Comparison of ENCODE assay signal across 25 cellular contexts in the genomic region with DNA sequence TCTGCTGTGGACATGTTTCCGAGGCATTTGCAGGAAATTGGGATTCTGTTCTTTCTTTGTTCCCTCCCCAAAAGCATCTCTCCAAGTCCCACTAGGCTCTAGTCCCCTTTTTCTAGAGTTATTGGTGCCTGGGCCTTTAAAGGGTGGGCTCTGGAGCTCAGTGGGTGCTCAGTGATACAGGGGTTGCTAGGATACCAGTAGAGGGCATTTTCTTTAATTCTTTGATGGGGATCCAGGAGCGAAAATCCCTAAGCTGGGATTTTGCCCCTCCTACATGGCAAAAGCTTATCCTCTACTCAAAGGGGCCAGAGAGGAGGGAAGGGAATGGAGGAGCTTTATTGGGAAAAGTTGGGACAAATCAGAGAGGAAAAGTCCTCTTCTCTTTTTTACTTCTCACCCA. TPM values are rescaled to one million over a fixed set of nuclear protein-coding genes. Genes with fewer than 3 reads are reported as not detected.
DNase-seq lines count a peak whose midpoint lies in the region; ATAC-seq, FAIRE-seq and TF ChIP-seq lines count a peak whose summit lies in the region.
"Had no signal": no experiment of that assay in that cellular context is flagged by ENCODE, and none has a peak within 500 bp of the region (broad histone marks: within the 10 kb centered on the region; RNA-seq: fewer than 3 reads in every experiment).

No MANE protein-coding gene starts in this region.

- no peak overlapping the region for H4K8ac ChIP-seq in mesendoderm (ENCODE audit: low read depth, low read length)

- TF ChIP-seq EP300 in HepG2 (IDR thresholded peaks at IDR 0.05; ENCODE audit: low read depth in 2 of 2, low read length in 2 of 2) (no peak), HepG2 (CRISPR knock-in tag; IDR thresholded peaks at IDR 0.05; ENCODE audit: borderline replicate concordance) (no peak), gastroesophageal sphincter (IDR thresholded peaks at IDR 0.05) (no peak)

- H2BK120ac ChIP-seq in mesendoderm (ENCODE audit: low read depth, low read length) = no peak overlapping the region

- no peak for FAIRE-seq in HepG2 (lab: Jason Lieb, UNC)
- FAIRE-seq: H54, kidney, RCC 7860 had no signal

- in situ Hi-C loops in HepG2 (cut with HindIII; ENCODE audit: extremely low pct_ligation_motif_present, low pct_unique_long_range_greater_than_20kb) = no loop called here

- BruUV-seq in MCF 10A (replicated peaks; lab: Mats Ljungman, UMichigan) (no TSS peak), HepG2 (replicated peaks; lab: Mats Ljungman, UMichigan) (no TSS peak)

- TF ChIP-seq POLR2A in breast epithelium (IDR thresholded peaks at IDR 0.05) = no peak
- no peak for TF ChIP-seq POLR2A in uterus (IDR thresholded peaks at IDR 0.05)
- TF ChIP-seq POLR2A in HepG2 (IDR thresholded peaks at IDR 0.05; ENCODE audit: insufficient read depth in 1 of 2, low read depth in 2 of 2, low read length in 2 of 2) = no peak
- TF ChIP-seq POLR2A in gastroesophageal sphincter (IDR thresholded peaks at IDR 0.05) = no peak

- H3K4me2 ChIP-seq in mesendoderm (ENCODE audit: low read length) (no peak overlapping the region), HepG2 (ENCODE audit: low read depth, low read length) (no peak overlapping the region)
- H3K4me2 ChIP-seq: BLaER1, smooth muscle cell had no signal

- no peak for TF ChIP-seq RAD21 in HepG2 (CRISPR knock-in tag; IDR thresholded peaks at IDR 0.05)

- no peak for TF ChIP-seq CTCF in breast epithelium (IDR thresholded peaks at IDR 0.05)
- TF ChIP-seq CTCF in MCF 10A (IDR thresholded peaks at IDR 0.05; ENCODE audit: unreplicated experiment) = no peak
- TF ChIP-seq CTCF in brain (conservative IDR thresholded peaks at IDR 0.05) = no peak
- TF ChIP-seq CTCF in uterus (IDR thresholded peaks at IDR 0.05) = no peak
- no peak for TF ChIP-seq CTCF in HepG2 (CRISPR knock-in tag; IDR thresholded peaks at IDR 0.05)
- no peak for TF ChIP-seq CTCF in gastroesophageal sphincter (IDR thresholded peaks at IDR 0.05)

- no peak overlapping the region for H3K23ac ChIP-seq in mesendoderm (ENCODE audit: low read length)

- H3K36me3 Mint-ChIP-seq in MCF 10A (ENCODE audit: insufficient read depth, unreplicated experiment) (no peaks in the 10 kb centered on the region), brain (no peaks in the 10 kb centered on the region)

- DNase-seq in breast epithelium (ENCODE audit: low spot score in 2 of 2) (no peak), MCF 10A (ENCODE audit: unreplicated experiment) (no peak), mesendoderm (peak; percentile 40), uterus (no peak), HepG2 (ENCODE audit: low spot score) (no peak), mesenteric fat pad (ENCODE audit: low spot score) (no peak)
- DNase-seq: ACHN; activated CD4-positive, CD25-positive, alpha-beta regulatory T cell treated with anti-CD3 and anti-CD28 coated beads, Interleukin-2, amount 50 U/mL, for 72 hours; activated CD8-positive, alpha-beta T cell treated with anti-CD3 and anti-CD28 coated beads for 36 hours; activated effector memory CD4-positive, alpha-beta T cell treated with anti-CD3 and anti-CD28 coated beads, Interleukin-2, amount 50 U/mL, for 16 hours; brain microvascular endothelial cell; Caco-2; Karpas-422; kidney; lower lobe of right lung; NCI-H1930; NCI-H446; stimulated activated CD4-positive, alpha-beta T cell treated with anti-CD3 and anti-CD28 coated beads, Interleukin-2, amount 100 ng/mL, for 24 hours; T-helper 1 cell had no signal

- H3K27ac ChIP-seq in breast epithelium = peak overlapping the region; percentile 15 to 36
- no peak overlapping the region for H3K27ac ChIP-seq in mesendoderm (ENCODE audit: low read depth, low read length)
- peak overlapping the region; percentile 5 to 50 for H3K27ac ChIP-seq in uterus
- no peak overlapping the region for H3K27ac ChIP-seq in HepG2 (ENCODE audit: extremely low read length, insufficient read depth, low read length)
- H3K27ac ChIP-seq in gastroesophageal sphincter = no peak overlapping the region
- H3K27ac ChIP-seq: BLaER1, brain microvascular endothelial cell, lower lobe of right lung had no signal

- no peak overlapping the region for H3K4ac ChIP-seq in mesendoderm (ENCODE audit: low read depth, low read length)

- no peak overlapping the region for H3K56ac ChIP-seq in mesendoderm (ENCODE audit: low read length)

- H2BK15ac ChIP-seq in mesendoderm (replicated peaks; ENCODE audit: low read depth) = no peak overlapping the region

- H3K27me3 ChIP-seq in breast epithelium (peaks cover 0 to 32% of the 10 kb centered on the region in 2 donors), mesendoderm (ENCODE audit: insufficient read depth, low read length, poor library complexity) (no peaks in the 10 kb centered on the region), uterus (no peaks in the 10 kb centered on the region), HepG2 (ENCODE audit: control insufficient read depth in 1 of 2, insufficient read depth in 2 of 2, low read length in 2 of 2) (no peaks in the 10 kb centered on the region), gastroesophageal sphincter (no peaks in the 10 kb centered on the region)
- H3K27me3 ChIP-seq: brain microvascular endothelial cell had no signal

- ATAC-seq in HepG2 = no peak
- no peak for ATAC-seq in gastroesophageal sphincter
- ATAC-seq: activated CD8-positive, alpha-beta T cell treated with anti-CD3 and anti-CD28 coated beads for 36 hours; lower lobe of right lung had no signal

- H3K4me1 Mint-ChIP-seq in MCF 10A (ENCODE audit: insufficient read depth, unreplicated experiment) (peaks cover 32% of the 10 kb centered on the region), brain (peaks cover 76% of the 10 kb centered on the region)

- no peaks in the 10 kb centered on the region for H4K20me1 ChIP-seq in HepG2 (ENCODE audit: insufficient read depth, low read length)

- POLR2A ChIA-PET in MCF 10A (lab: Yijun Ruan, JAX) = no interaction called here
- POLR2A ChIA-PET in HepG2 (lab: Yijun Ruan, JAX) = no interaction called here

- no peaks in the 10 kb centered on the region for H3K27me3 Mint-ChIP-seq in MCF 10A (ENCODE audit: insufficient read depth, unreplicated experiment)
- peaks cover 5% of the 10 kb centered on the region for H3K27me3 Mint-ChIP-seq in brain
- H3K27me3 Mint-ChIP-seq: activated CD8-positive, alpha-beta T cell treated with anti-CD3 and anti-CD28 coated beads for 36 hours had no signal

- H3K18ac ChIP-seq in mesendoderm (ENCODE audit: low read length) = no peak overlapping the region

- intact Hi-C loops in breast epithelium (cut with DNase I; ENCODE audit: low total_unique reads) (no loop called here), MCF 10A (cut with micrococcal nuclease) (no loop called here), uterus (cut with DNase I; ENCODE audit: low total_unique reads) (no loop called here), HepG2 (cut with micrococcal nuclease; ENCODE audit: unreplicated experiment) (no loop called here)

- peaks cover 6% of the 10 kb centered on the region for H3K79me2 ChIP-seq in mesendoderm (ENCODE audit: control insufficient read depth, insufficient read depth, low read length)
- H3K79me2 ChIP-seq in HepG2 (ENCODE audit: insufficient read depth, low read length) = no peaks in the 10 kb centered on the region

- CTCF ChIA-PET in MCF 10A (lab: Yijun Ruan, JAX) = interaction anchor here (0.7 to 1.5 kb wide), 2 partner anchors 11 to 44 kb away, joined by 5 read pairs; no protein-coding TSS in a partner anchor
- CTCF ChIA-PET in HepG2 (lab: Yijun Ruan, JAX; ENCODE audit: low intra/inter-chr PET ratio, low total read pairs) = no interaction called here

- no CpG with 5 or more reads among the region's 2 CpGs for WGBS in mesendoderm (ENCODE audit: extremely low coverage, insufficient coverage, low lambda C conversion rate)
- WGBS in HepG2 (ENCODE audit: low lambda C conversion rate) = 7% methylated on average over 1 of the region's 2 CpGs
- WGBS in gastroesophageal sphincter (ENCODE audit: low coverage in 1 of 2), 2 donors = 40% methylated on average over 1 of the region's 2 CpGs

- no peaks in the 10 kb centered on the region for H3K4me1 ChIP-seq in breast epithelium
- H3K4me1 ChIP-seq in mesendoderm (ENCODE audit: control insufficient read depth, low read depth, low read length) = no peaks in the 10 kb centered on the region
- H3K4me1 ChIP-seq in uterus = no peaks in the 10 kb centered on the region
- H3K4me1 ChIP-seq in HepG2 (ENCODE audit: insufficient read depth, low read length) = 0 out of 2 replicates have a peak, but pooled peaks cover 5% of the 10 kb centered on the region
- H3K4me1 ChIP-seq in gastroesophageal sphincter = peaks cover 0 to 56% (median 3%) of the 10 kb centered on the region in 3 donors
- H3K4me1 ChIP-seq: Caco-2 had no signal

- no peak overlapping the region for H4K5ac ChIP-seq in mesendoderm (ENCODE audit: low read length)

- H3K27ac Mint-ChIP-seq in MCF 10A (ENCODE audit: low read depth, unreplicated experiment) (no peak overlapping the region), brain (peak overlapping the region; percentile 98 to 99 (median 98))
- H3K27ac Mint-ChIP-seq: activated CD8-positive, alpha-beta T cell treated with anti-CD3 and anti-CD28 coated beads for 36 hours had no signal

- H2AK5ac ChIP-seq in mesendoderm (ENCODE audit: low read length) = no peak overlapping the region

- peaks cover 12% of the 10 kb centered on the region for H3K9me3 Mint-ChIP-seq in MCF 10A (ENCODE audit: unreplicated experiment)
- peaks cover 0 to 2% (median 0%) of the 10 kb centered on the region in 5 experiments for H3K9me3 Mint-ChIP-seq in brain
- H3K9me3 Mint-ChIP-seq: activated CD8-positive, alpha-beta T cell treated with anti-CD3 and anti-CD28 coated beads for 36 hours had no signal

- H2AFZ ChIP-seq in HepG2 (ENCODE audit: low read length) = no peak overlapping the region

- H3K36me3 ChIP-seq in breast epithelium (no peaks in the 10 kb centered on the region), mesendoderm (ENCODE audit: control insufficient read depth, insufficient read depth, low read length) (no peaks in the 10 kb centered on the region), uterus (no peaks in the 10 kb centered on the region), HepG2 (replicated peaks in 1 of 2; ENCODE audit: control insufficient read depth in 1 of 2, insufficient read depth in 2 of 2, low read length in 2 of 2) (no peaks in the 10 kb centered on the region), gastroesophageal sphincter (no peaks in the 10 kb centered on the region)
- H3K36me3 ChIP-seq: BLaER1, brain microvascular endothelial cell, lower lobe of right lung had no signal

- H3K9ac ChIP-seq in mesendoderm (ENCODE audit: low read length) (no peak overlapping the region), HepG2 (ENCODE audit: insufficient read depth, low read depth, low read length) (no peak overlapping the region)
- H3K9ac ChIP-seq: BLaER1 had no signal

- no peaks in the 10 kb centered on the region for H3K9me3 ChIP-seq in breast epithelium
- no peaks in the 10 kb centered on the region for H3K9me3 ChIP-seq in uterus
- no peaks in the 10 kb centered on the region for H3K9me3 ChIP-seq in HepG2 (ENCODE audit: low read length)
- no peaks in the 10 kb centered on the region for H3K9me3 ChIP-seq in gastroesophageal sphincter
- H3K9me3 ChIP-seq: BLaER1, Caco-2, lower lobe of right lung had no signal

- no peak overlapping the region for H3K4me3 ChIP-seq in breast epithelium
- no peak overlapping the region for H3K4me3 ChIP-seq in mesendoderm (ENCODE audit: low read length)
- H3K4me3 ChIP-seq in uterus = no peak overlapping the region
- H3K4me3 ChIP-seq in HepG2 (replicated peaks in 1 of 3; ENCODE audit: insufficient read depth in 1 of 3, low read depth in 2 of 3, low read length in 3 of 3) = no peak overlapping the region
- no peak overlapping the region for H3K4me3 ChIP-seq in gastroesophageal sphincter
- H3K4me3 ChIP-seq: BLaER1, lower lobe of right lung, smooth muscle cell had no signal

- H2BK5ac ChIP-seq in mesendoderm (ENCODE audit: low read length) = no peak overlapping the region

- no peak overlapping the region for H3K4me3 Mint-ChIP-seq in MCF 10A (ENCODE audit: unreplicated experiment)
- H3K4me3 Mint-ChIP-seq in brain = peak overlapping the region; percentile 91 to 99 (median 98)
- H3K4me3 Mint-ChIP-seq: activated CD8-positive, alpha-beta T cell treated with anti-CD3 and anti-CD28 coated beads for 36 hours had no signal

- H3K79me1 ChIP-seq in mesendoderm (ENCODE audit: low read length) = no peaks in the 10 kb centered on the region

RNA-seq across cellular contexts. Expression of gene ARHGEF9, which starts 34.2 kb away (rescaled TPM):
- total RNA-seq in breast epithelium (10 to 100 TPM in 2 of 3 donors, 1 to 10 TPM in 1; 9.3 to 28.0 (median 16.1) TPM), MCF 10A (2022) (26.8 and 33.6 TPM in 2 replicates), uterus (10 to 100 TPM; 16.2 to 34.9 (median 24.4) TPM), HepG2 (2016; rRNA removed; fragmentation: Illumina TruSeq; extraction: Trizol) (1.8 and 2.0 TPM in 2 replicates), mesenteric fat pad (14.8 TPM), gastroesophageal sphincter (10 to 100 TPM; 20.0 to 40.3 (median 31.4) TPM)
- polyA plus RNA-seq in brain (ENCODE audit: insufficient read depth, low read depth, low replicate concordance) (26.0 TPM), HepG2 (2011; rRNA removed) (0.67 and 0.91 TPM in 2 replicates)
- polyA plus RNA-seq in mesendoderm (2013, experiment 1 of 2) = 22.7 TPM
- polyA plus RNA-seq in mesendoderm (2013, experiment 2 of 2) = 23.4 TPM
- total RNA-seq in HepG2 (2016; cell fraction: cytosol; rRNA removed; fragmentation: Illumina TruSeq; extraction: Trizol; ENCODE audit: low read depth) = 1.5 and 1.8 TPM in 2 replicates
- total RNA-seq in HepG2 (2016; cell fraction: insoluble cytoplasmic fraction; rRNA removed; fragmentation: Illumina TruSeq; extraction: Trizol) = 0.88 and 1.8 TPM in 2 replicates
- total RNA-seq in HepG2 (2016; cell fraction: membrane; rRNA removed; fragmentation: Illumina TruSeq; extraction: Trizol) = 0.80 and 2.1 TPM in 2 replicates
- 1.3 and 2.9 TPM in 2 replicates for total RNA-seq in HepG2 (2016; cell fraction: nucleus; rRNA removed; fragmentation: Illumina TruSeq; extraction: Trizol)
- 0.36 and 0.63 TPM in 2 replicates for polyA plus RNA-seq in HepG2 (2011; cell fraction: cytosol; rRNA removed)
- 1.00 and 1.4 TPM in 2 replicates for polyA plus RNA-seq in HepG2 (2011; cell fraction: nucleus; rRNA removed)
- polyA plus RNA-seq in HepG2 (2012) = 0.51 and 1.3 TPM in 2 replicates
- polyA plus RNA-seq in HepG2 (2016; cell fraction: cytosol; fragmentation: Illumina TruSeq; extraction: Trizol; ENCODE audit: low read depth) = 0.46 and 0.60 TPM in 2 replicates
- polyA plus RNA-seq in HepG2 (2016; cell fraction: insoluble cytoplasmic fraction; fragmentation: Illumina TruSeq; extraction: Trizol; ENCODE audit: low read depth) = 0.85 and 1.3 TPM in 2 replicates
- polyA plus RNA-seq in HepG2 (2016; cell fraction: membrane; fragmentation: Illumina TruSeq; extraction: Trizol; ENCODE audit: low read depth) = 0.63 and 0.65 TPM in 2 replicates
- polyA plus RNA-seq in HepG2 (2016; cell fraction: nucleus; fragmentation: Illumina TruSeq; extraction: Trizol; ENCODE audit: insufficient read depth, low read depth) = 2.7 TPM in 2 replicates
- 0.19 and 2.0 TPM in 2 replicates for polyA minus RNA-seq in HepG2 (2011; rRNA and poly(A)+ RNA removed; ENCODE audit: low replicate concordance)
- polyA minus RNA-seq in HepG2 (2011; cell fraction: cytosol; rRNA and poly(A)+ RNA removed) = 0.30 TPM in 1 of 2 replicates, not detected in the other
- 2.1 and 2.3 TPM in 2 replicates for polyA minus RNA-seq in HepG2 (2011; cell fraction: nucleus; rRNA and poly(A)+ RNA removed)

Comparison
In these comparisons a context has a peak if more than half of its experiments do, and no peak if none do; other contexts are left out.
1. H3K27ac ChIP-seq: peak in breast epithelium (2 of 2) and uterus (2 of 2); none in mesendoderm (single experiment), HepG2 (single experiment) and gastroesophageal sphincter (0 of 4).